Comparison of ENCODE assay signal across 17 cellular contexts in genomic region chr17:31854672-31855071, GRCh38.
"Had no signal": no experiment of that assay in that cellular context is flagged by ENCODE, and none has a peak within 500 bp of the region (broad histone marks: within the 10 kb centered on the region; RNA-seq: fewer than 3 reads in every experiment).

No MANE protein-coding gene starts in this region.

- H3K4me3 ChIP-seq: ascending aorta, left lung, mucosa of descending colon, stomach, thoracic aorta had no signal

- H3K79me2 ChIP-seq: parathyroid adenoma had no signal

- H3K9me3 ChIP-seq: ascending aorta, left lung, mucosa of descending colon, stomach, thoracic aorta had no signal

- H3K9ac ChIP-seq: parathyroid adenoma had no signal

- H3K27ac ChIP-seq: ascending aorta, left lung, parathyroid adenoma, stomach, thoracic aorta had no signal

- H3K27me3 ChIP-seq: ascending aorta, left lung, stomach had no signal

- H2AFZ ChIP-seq: parathyroid adenoma had no signal

- DNase-seq: activated CD4-positive, alpha-beta T cell treated with anti-CD3 and anti-CD28 coated beads, Interleukin-2, amount 50 U/mL, for 1 hour; activated CD8-positive, alpha-beta memory T cell treated with anti-CD3 and anti-CD28 coated beads for 24 hours; activated naive CD4-positive, alpha-beta T cell treated with anti-CD3 and anti-CD28 coated beads for 36 hours; activated naive CD8-positive, alpha-beta T cell treated with anti-CD3 and anti-CD28 coated beads, Interleukin-2, amount 50 U/mL, for 24 hours; erythroblast; foreskin fibroblast; hippocampal formation; kidney; left lung; mammary epithelial cell; mucosa of descending colon; naive thymus-derived CD4-positive, alpha-beta T cell; stimulated activated CD4-positive, alpha-beta T cell treated with anti-CD3 and anti-CD28 coated beads, Interleukin-1b, Interleukin-23, amount 100 ng/mL, for 48 hours; stomach had no signal
